In the genomic region with DNA sequence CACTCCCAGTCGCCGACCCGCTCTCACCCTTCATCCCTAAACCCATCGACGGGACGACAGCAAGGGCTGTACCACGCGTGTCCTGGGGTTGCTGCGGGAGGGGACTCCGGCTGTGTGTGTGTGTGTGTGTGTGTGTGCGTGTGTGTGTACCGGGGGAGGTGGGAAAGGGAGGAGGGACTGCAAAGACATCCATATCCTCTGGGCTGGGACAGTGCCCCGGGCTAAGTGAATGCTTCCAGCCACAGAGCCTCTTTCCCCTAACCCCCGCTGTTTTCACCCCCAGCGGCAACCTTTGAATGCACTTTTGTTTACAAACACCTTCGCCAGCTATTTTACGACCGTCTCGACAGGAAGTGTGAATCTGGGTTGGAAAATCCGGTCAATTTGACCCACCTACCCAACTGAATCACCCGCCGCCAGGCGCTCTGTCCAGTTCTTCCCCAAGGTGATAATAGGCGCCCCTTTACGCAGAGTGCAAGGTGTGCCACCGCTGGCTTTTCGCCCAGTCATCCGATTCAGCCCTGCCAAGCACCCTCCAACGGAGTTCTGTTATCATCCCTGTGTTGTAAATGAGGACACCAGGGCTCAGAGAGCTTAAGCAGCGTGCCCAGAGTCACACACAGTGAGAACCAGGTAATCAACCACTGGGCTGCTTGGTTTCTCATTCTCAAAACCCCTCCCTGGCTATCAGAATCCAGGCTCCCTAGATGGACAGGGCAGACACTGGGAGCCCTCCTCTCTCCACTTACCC, we compare ENCODE assay signal across 8 cellular contexts. TPM values are rescaled to one million over a fixed set of nuclear protein-coding genes. Genes with fewer than 3 reads are reported as not detected.
DNase-seq lines count a peak whose midpoint lies in the region; ATAC-seq, FAIRE-seq and TF ChIP-seq lines count a peak whose summit lies in the region.

No MANE protein-coding gene starts in this region.

- H3K4ac ChIP-seq in H9 (ENCODE audit: low read depth, low read length): no peak overlapping the region

- no peak overlapping the region for H3T11ph ChIP-seq in H9 (ENCODE audit: low read length)

- peak overlapping the region; percentile 97 for H3K4me3 ChIP-seq in ACC112 (ENCODE audit: low read depth, low read length)
- peak overlapping the region; percentile 93 for H3K4me3 ChIP-seq in fibroblast of villous mesenchyme (ENCODE audit: low read depth, low read length)
- peak overlapping the region; percentile 98 for H3K4me3 ChIP-seq in osteoblast (ENCODE audit: insufficient read depth, low read length)

- TF ChIP-seq CTCF in H9 (conservative IDR thresholded peaks at IDR 0.05) (no peak), fibroblast of villous mesenchyme (IDR thresholded peaks at IDR 0.05; ENCODE audit: insufficient read depth, low read depth, low read length) (no peak), osteoblast (IDR thresholded peaks at IDR 0.05; ENCODE audit: extremely low read depth, low read depth, low read length) (no peak), D721Med (IDR thresholded peaks at IDR 0.05; ENCODE audit: insufficient read depth, missing control alignments) (no peak)

- peak overlapping the region; percentile 77 for H3K4me2 ChIP-seq in H9 (ENCODE audit: insufficient read depth, insufficient read length, low read length)
- H3K4me2 ChIP-seq in osteoblast (ENCODE audit: insufficient read depth, low read length): peak overlapping the region; percentile 97

- no peak overlapping the region for H2BK20ac ChIP-seq in H9 (ENCODE audit: low read depth, low read length, poor library complexity, severe bottlenecking)

- H4K5ac ChIP-seq in H9 (ENCODE audit: insufficient read length, low read depth, low read length): peak overlapping the region; percentile 81

- peak overlapping the region; percentile 25 for H2BK5ac ChIP-seq in H9 (ENCODE audit: insufficient read length, low read length)

- H4K20me1 ChIP-seq in H9 (ENCODE audit: control insufficient read depth, insufficient read depth, insufficient read length): peaks cover 6% of the 10 kb centered on the region
- H4K20me1 ChIP-seq in osteoblast (ENCODE audit: insufficient read depth, low read length): peaks cover 36% of the 10 kb centered on the region

- ATAC-seq in SK-N-SH treated with all-trans-retinoic acid at 6 μM for 48 hours (peak; percentile 3; the same call in 2 of the 3 replicates), GM18909 (IDR thresholded peaks at IDR 0.05; ENCODE audit: poor library complexity, unreplicated experiment) (no peak)

- peak overlapping the region; percentile 96 to 99 (median 98) for H3K27ac Mint-ChIP-seq in H9

- peak overlapping the region; percentile 94 for H2AFZ ChIP-seq in ACC112 (ENCODE audit: low read length, unreplicated experiment)
- no peak overlapping the region for H2AFZ ChIP-seq in H9 (ENCODE audit: low read length)
- H2AFZ ChIP-seq in osteoblast (ENCODE audit: low read length): peak overlapping the region; percentile 53

- peak overlapping the region; percentile 22 for H4K8ac ChIP-seq in H9 (replicated peaks; ENCODE audit: insufficient read length, low read depth, low read length)

- no peak overlapping the region for H2BK120ac ChIP-seq in H9 (ENCODE audit: low read depth, low read length, poor library complexity, severe bottlenecking)

- peak overlapping the region; percentile 95 for H3K14ac ChIP-seq in H9 (ENCODE audit: insufficient read depth, low read length)

- peaks cover 3% of the 10 kb centered on the region for H3K79me1 ChIP-seq in H9 (ENCODE audit: insufficient read depth, low read depth, low read length, poor library complexity, severe bottlenecking)

- H3K4me1 Mint-ChIP-seq in H9: peaks cover 50 to 57% of the 10 kb centered on the region in 2 experiments

- peak overlapping the region; percentile 87 to 89 for H3K4me3 Mint-ChIP-seq in H9

- no peaks in the 10 kb centered on the region; a peak in 3 of 5 replicates for H3K9me3 Mint-ChIP-seq in H9

- H3K56ac ChIP-seq in H9 (ENCODE audit: insufficient read length, low read depth, low read length): no peak overlapping the region

- H2BK15ac ChIP-seq in H9 (ENCODE audit: low read depth, low read length): no peak overlapping the region

- peak overlapping the region; percentile 92 for H3K18ac ChIP-seq in H9 (ENCODE audit: insufficient read length, low read depth, low read length)

- H3K79me2 ChIP-seq in ACC112 (ENCODE audit: control insufficient read depth, insufficient read depth, low read length, unreplicated experiment) (peaks cover 47% of the 10 kb centered on the region), H9 (ENCODE audit: insufficient read depth, low read length) (peaks cover 12% of the 10 kb centered on the region; the same call in 1 of the 2 replicates), osteoblast (ENCODE audit: insufficient read depth, low read length) (peaks cover 43% of the 10 kb centered on the region)

- H3K9me3 ChIP-seq in H9 (ENCODE audit: control insufficient read depth, low read depth, low read length) (no peaks in the 10 kb centered on the region), osteoblast (ENCODE audit: low read depth, low read length) (no peaks in the 10 kb centered on the region)

- FAIRE-seq in D721Med (lab: Jason Lieb, UNC): no peak

- no peak overlapping the region for H2AK5ac ChIP-seq in H9 (ENCODE audit: insufficient read length, low read length)

- peaks cover 33% of the 10 kb centered on the region for H3K4me1 ChIP-seq in ACC112 (ENCODE audit: control insufficient read depth, insufficient read depth, low read length, unreplicated experiment)
- peaks cover 6% of the 10 kb centered on the region; the same call in 1 of the 2 replicates for H3K4me1 ChIP-seq in H9 (ENCODE audit: insufficient read depth, low read length)
- peaks cover 33% of the 10 kb centered on the region for H3K4me1 ChIP-seq in osteoblast (ENCODE audit: insufficient read depth, low read length)

- H4K91ac ChIP-seq in H9 (ENCODE audit: insufficient read length, low read depth, low read length): peak overlapping the region; percentile 10

- H2BK12ac ChIP-seq in H9 (ENCODE audit: insufficient read length, low read depth, low read length): peak overlapping the region; percentile 46

- H3K27ac ChIP-seq in ACC112 (ENCODE audit: low read depth, low read length): peak overlapping the region; percentile 95
- peak overlapping the region; percentile 79 for H3K27ac ChIP-seq in H9 (ENCODE audit: insufficient read length, low read depth, low read length)
- peak overlapping the region; percentile 99 for H3K27ac ChIP-seq in osteoblast (ENCODE audit: low read depth, low read length)

- peaks cover 50% of the 10 kb centered on the region for H3K27me3 Mint-ChIP-seq in H9 (ENCODE audit: low read depth)

- H3K9ac ChIP-seq in H9 (ENCODE audit: extremely low read depth, insufficient read length, low read length): peak overlapping the region; percentile 88

- H3K27me3 ChIP-seq in ACC112 (ENCODE audit: insufficient read depth, low read length): no peaks in the 10 kb centered on the region
- H3K27me3 ChIP-seq in H9 (ENCODE audit: insufficient read depth, low read length): peaks cover 10% of the 10 kb centered on the region; the same call in 1 of the 2 replicates
- H3K27me3 ChIP-seq in osteoblast (ENCODE audit: insufficient read depth, low read length): no peaks in the 10 kb centered on the region

- peaks cover 15% of the 10 kb centered on the region for H3K23me2 ChIP-seq in H9 (ENCODE audit: insufficient read length, low read depth, low read length, poor library complexity, severe bottlenecking)

- H3K36me3 ChIP-seq in ACC112 (ENCODE audit: insufficient read depth, low read length) (peaks cover 21% of the 10 kb centered on the region), osteoblast (ENCODE audit: insufficient read depth, low read length) (peaks cover 33% of the 10 kb centered on the region)

- no peak overlapping the region for H3K23ac ChIP-seq in H9 (ENCODE audit: insufficient read length, low read depth, low read length)

- WGBS in H9 (ENCODE audit: extremely low coverage, insufficient read length, low lambda C conversion rate): no CpG with 5 or more reads among the region's 30 CpGs

- peaks cover 20 to 24% (median 20%) of the 10 kb centered on the region in 3 experiments for H3K36me3 Mint-ChIP-seq in H9 (ENCODE audit: insufficient read depth in 1 of 3, low read depth in 3 of 3)

- DNase-seq in H9 (peak; percentile 93), fibroblast of villous mesenchyme (ENCODE audit: low read depth) (no peak), osteoblast (ENCODE audit: insufficient read length, low spot score, missing footprints) (peak; percentile 89), NCI-H1694 (lab: John Stamatoyannopoulos, UW) (no peak), D721Med (ENCODE audit: insufficient read length, low spot score) (no peak)

TF ChIP-seq in SK-N-SH treated with all-trans-retinoic acid at 6 μM for 48 hours, 23 proteins besides CTCF, POLR2A, EP300 and RAD21 (continues in another document):
- TF ChIP-seq ISL1 (CRISPR knock-in tag; IDR thresholded peaks at IDR 0.05) (no peak), ZFP3 (CRISPR knock-in tag; IDR thresholded peaks at IDR 0.05) (peak; percentile 50; the same call in 1 of the 2 replicates), SNAI2 (CRISPR knock-in tag; IDR thresholded peaks at IDR 0.05) (0 out of 2 replicates have a peak, but pooled peaks have one; percentile 54), PPARA (CRISPR knock-in tag; IDR thresholded peaks at IDR 0.05; ENCODE audit: borderline replicate concordance) (no peak)
- TF ChIP-seq, protein P1, sequence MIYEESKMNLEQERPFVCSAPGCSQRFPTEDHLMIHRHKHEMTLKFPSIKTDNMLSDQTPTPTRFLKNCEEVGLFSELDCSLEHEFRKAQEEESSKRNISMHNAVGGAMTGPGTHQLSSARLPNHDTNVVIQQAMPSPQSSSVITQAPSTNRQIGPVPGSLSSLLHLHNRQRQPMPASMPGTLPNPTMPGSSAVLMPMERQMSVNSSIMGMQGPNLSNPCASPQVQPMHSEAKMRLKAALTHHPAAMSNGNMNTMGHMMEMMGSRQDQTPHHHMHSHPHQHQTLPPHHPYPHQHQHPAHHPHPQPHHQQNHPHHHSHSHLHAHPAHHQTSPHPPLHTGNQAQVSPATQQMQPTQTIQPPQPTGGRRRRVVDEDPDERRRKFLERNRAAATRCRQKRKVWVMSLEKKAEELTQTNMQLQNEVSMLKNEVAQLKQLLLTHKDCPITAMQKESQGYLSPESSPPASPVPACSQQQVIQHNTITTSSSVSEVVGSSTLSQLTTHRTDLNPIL (CRISPR knock-in tag; IDR thresholded peaks at IDR 0.05; ENCODE audit: low read depth): no peak

RNA-seq across cellular contexts. Expression of a gene that starts 0.7 kb away (rescaled TPM):
- 30.9 and 35.3 TPM in 2 replicates for total RNA-seq in H9 (2021)
- total RNA-seq in fibroblast of villous mesenchyme: 129 and 236 TPM in 2 replicates
- total RNA-seq in osteoblast: 205 and 300 TPM in 2 replicates

Comparison
In these comparisons a context has a peak if more than half of its experiments do, and no peak if none do; other contexts are left out.
1. DNase-seq: peak in H9 (single experiment) and osteoblast (single experiment); none in fibroblast of villous mesenchyme (single experiment), NCI-H1694 (single experiment) and D721Med (single experiment).
2. Peak in every context shown above with its lines, with median percentiles within 50 percentile points of each other: H3K27ac ChIP-seq and H3K4me3 ChIP-seq.